Comparison of ENCODE assay signal across 18 cellular contexts in the genomic region with DNA sequence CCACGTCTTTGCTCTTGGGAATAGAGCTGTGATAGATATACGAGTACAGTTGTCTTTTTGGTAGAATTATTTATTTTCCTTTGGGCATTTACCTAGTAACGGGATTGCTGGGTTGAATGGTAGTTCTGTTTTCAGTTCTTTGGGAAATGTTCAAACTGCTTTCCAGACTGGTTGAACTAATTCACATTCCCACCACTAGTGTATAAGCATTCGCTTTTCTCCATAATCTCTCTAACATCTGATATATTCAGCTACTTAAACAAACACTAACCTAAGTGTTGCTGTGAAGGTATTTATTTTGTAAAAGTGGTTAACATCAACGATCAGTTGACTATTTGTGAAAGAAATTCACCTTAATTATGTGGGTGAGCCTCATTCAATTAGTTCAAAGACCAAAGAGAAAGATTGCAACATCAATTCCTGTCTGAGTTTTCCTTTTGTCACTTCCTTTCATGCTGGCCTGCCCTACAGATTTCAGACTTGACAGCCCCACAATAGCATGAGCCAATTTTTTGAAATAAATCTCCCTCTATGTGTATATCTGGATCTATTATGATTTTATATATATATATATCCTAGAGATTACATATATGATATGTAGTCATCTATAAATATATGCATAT. TPM values are rescaled to one million over a fixed set of nuclear protein-coding genes. Genes with fewer than 3 reads are reported as not detected.
DNase-seq lines count a peak whose midpoint lies in the region; ATAC-seq and TF ChIP-seq lines count a peak whose summit lies in the region.
"Had no signal": no experiment of that assay in that cellular context is flagged by ENCODE, and none has a peak within 500 bp of the region (broad histone marks: within the 10 kb centered on the region; RNA-seq: fewer than 3 reads in every experiment).

No MANE protein-coding gene starts in this region.

- no peak overlapping the region for H3K4me3 ChIP-seq in cardiac muscle cell
- H3K4me3 ChIP-seq in epithelial cell of esophagus (ENCODE audit: low read length) = no peak overlapping the region
- H3K4me3 ChIP-seq in upper lobe of right lung = no peak overlapping the region
- H3K4me3 ChIP-seq: ascending aorta had no signal

- POLR2A ChIA-PET in WTC11 (lab: Charles Lee) = no interaction called here

- no peaks in the 10 kb centered on the region for H3K4me1 Mint-ChIP-seq in WTC11
- H3K4me1 Mint-ChIP-seq: naive B cell had no signal

- peak; percentile 13 for TF ChIP-seq CTCF in cardiac muscle cell (IDR thresholded peaks at IDR 0.05; ENCODE audit: low read depth, low read length)
- TF ChIP-seq CTCF in epithelial cell of esophagus (IDR thresholded peaks at IDR 0.05; ENCODE audit: insufficient read depth, low read depth, low read length, missing control alignments) = peak; percentile 11
- peak; percentile 14 for TF ChIP-seq CTCF in upper lobe of right lung (IDR thresholded peaks at IDR 0.05)
- TF ChIP-seq CTCF in WTC11 (IDR thresholded peaks at IDR 0.05) = no peak

- no peaks in the 10 kb centered on the region for H3K36me3 ChIP-seq in cardiac muscle cell
- no peaks in the 10 kb centered on the region for H3K36me3 ChIP-seq in upper lobe of right lung
- H3K36me3 ChIP-seq: ascending aorta had no signal

- no peak overlapping the region for H3K4me3 Mint-ChIP-seq in WTC11
- H3K4me3 Mint-ChIP-seq: naive B cell had no signal

- no peaks in the 10 kb centered on the region for H3K27me3 ChIP-seq in cardiac muscle cell
- H3K27me3 ChIP-seq in upper lobe of right lung = no peaks in the 10 kb centered on the region
- H3K27me3 ChIP-seq: ascending aorta had no signal

- no peak overlapping the region for H3K27ac ChIP-seq in cardiac muscle cell
- no peak overlapping the region for H3K27ac ChIP-seq in upper lobe of right lung
- H3K27ac ChIP-seq: ascending aorta, KMS-11 had no signal

- DNase-seq in cardiac muscle cell (ENCODE audit: low read depth in 1 of 2, low spot score in 1 of 2) = peak in 1 of 2 donors; percentile 29
- DNase-seq in Right ventricle myocardium inferior (ENCODE audit: missing footprints) = no peak
- peak; percentile 53 for DNase-seq in SKM-1 treated with dmso at 0.1 percent for 144 hours (lab: John Stamatoyannopoulos, UW; ENCODE audit: unreplicated experiment)
- peak; percentile 42 for DNase-seq in epithelial cell of esophagus (ENCODE audit: low read depth)
- no peak for DNase-seq in upper lobe of right lung
- no peak for DNase-seq in NCI-H345 treated with DMSO at 0.1 percent for 48 hours (lab: John Stamatoyannopoulos, UW; ENCODE audit: unreplicated experiment)
- DNase-seq in NCI-H128 (lab: John Stamatoyannopoulos, UW; ENCODE audit: unreplicated experiment) = no peak
- no peak for DNase-seq in WTC11 (ENCODE audit: low spot score)
- DNase-seq: activated CD8-positive, alpha-beta memory T cell treated with anti-CD3 and anti-CD28 coated beads for 24 hours; GF-D8; left ventricle myocardium superior; naive B cell; NCI-H1694 treated with DMSO at 0.1 percent for 48 hours; NCI-H524; right cardiac atrium; RPMI8226 had no signal

- H3K27me3 Mint-ChIP-seq in WTC11 (ENCODE audit: low read depth) = no peaks in the 10 kb centered on the region
- H3K27me3 Mint-ChIP-seq: naive B cell had no signal

- H3K9me3 ChIP-seq in cardiac muscle cell (ENCODE audit: low read depth) = no peaks in the 10 kb centered on the region
- no peaks in the 10 kb centered on the region for H3K9me3 ChIP-seq in upper lobe of right lung
- H3K9me3 ChIP-seq: ascending aorta had no signal

- intact Hi-C loops in Right ventricle myocardium inferior (cut with DNase I) (no loop called here), upper lobe of right lung (cut with DNase I) (no loop called here)

- CTCF ChIA-PET in WTC11 (lab: Charles Lee) = no interaction called here

- H3K9me3 Mint-ChIP-seq in WTC11 = no peaks in the 10 kb centered on the region
- H3K9me3 Mint-ChIP-seq: naive B cell had no signal

- H3K36me3 Mint-ChIP-seq in WTC11 = no peaks in the 10 kb centered on the region
- H3K36me3 Mint-ChIP-seq: naive B cell had no signal

- H3K27ac Mint-ChIP-seq in WTC11 = no peak overlapping the region
- H3K27ac Mint-ChIP-seq: naive B cell had no signal

- H3K4me1 ChIP-seq in cardiac muscle cell (ENCODE audit: low read depth) (no peaks in the 10 kb centered on the region), upper lobe of right lung (no peaks in the 10 kb centered on the region)
- H3K4me1 ChIP-seq: ascending aorta had no signal

- ATAC-seq in Right ventricle myocardium inferior = no peak
- no peak for ATAC-seq in upper lobe of right lung
- ATAC-seq in WTC11 = no peak
- ATAC-seq: left ventricle myocardium superior, right cardiac atrium had no signal

TF ChIP-seq in WTC11, 78 proteins besides CTCF, POLR2A, EP300 and RAD21 (continues in another document):
- TF ChIP-seq AR (CRISPR knock-in tag; IDR thresholded peaks at IDR 0.05) (no peak), ZSCAN18 (CRISPR knock-in tag; IDR thresholded peaks at IDR 0.05) (no peak), PRDM15 (CRISPR knock-in tag; IDR thresholded peaks at IDR 0.05) (no peak), ETV6 (CRISPR knock-in tag; IDR thresholded peaks at IDR 0.05) (no peak), GRHL2 (CRISPR knock-in tag; IDR thresholded peaks at IDR 0.05; ENCODE audit: insufficient replicate concordance, severe bottlenecking) (no peak), FOXJ3 (CRISPR knock-in tag; IDR thresholded peaks at IDR 0.05; ENCODE audit: borderline replicate concordance) (no peak), HMGA2 (CRISPR knock-in tag; IDR thresholded peaks at IDR 0.05) (no peak)
- TF ChIP-seq, protein P1, sequence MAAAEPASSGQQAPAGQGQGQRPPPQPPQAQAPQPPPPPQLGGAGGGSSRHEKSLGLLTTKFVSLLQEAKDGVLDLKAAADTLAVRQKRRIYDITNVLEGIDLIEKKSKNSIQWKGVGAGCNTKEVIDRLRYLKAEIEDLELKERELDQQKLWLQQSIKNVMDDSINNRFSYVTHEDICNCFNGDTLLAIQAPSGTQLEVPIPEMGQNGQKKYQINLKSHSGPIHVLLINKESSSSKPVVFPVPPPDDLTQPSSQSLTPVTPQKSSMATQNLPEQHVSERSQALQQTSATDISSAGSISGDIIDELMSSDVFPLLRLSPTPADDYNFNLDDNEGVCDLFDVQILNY (CRISPR knock-in tag; IDR thresholded peaks at IDR 0.05) = no peak

RNA-seq across cellular contexts. Expression of gene DUSP10, which starts 26.7 kb away (rescaled TPM):
- total RNA-seq in cardiac muscle cell = 13.8 and 28.8 TPM in 2 replicates
- polyA plus RNA-seq in cardiac muscle cell = 14.2 and 25.4 TPM in 2 replicates
- 3.2 TPM for total RNA-seq in Right ventricle myocardium inferior
- 8.2 TPM for total RNA-seq in upper lobe of right lung
- 1.6 to 2.2 TPM (median 2.0 TPM) in 3 replicates for total RNA-seq in WTC11 (2021)

Comparison
In these comparisons a context has a peak if more than half of its experiments do, and no peak if none do; other contexts are left out.
1. DNase-seq: peak in SKM-1 treated with dmso at 0.1 percent for 144 hours (single experiment) and epithelial cell of esophagus (single experiment); none in Right ventricle myocardium inferior (single experiment), upper lobe of right lung (single experiment), NCI-H345 treated with DMSO at 0.1 percent for 48 hours (single experiment), NCI-H128 (single experiment) and WTC11 (single experiment).